2 cellular contexts compared by ENCODE assay signal in genomic region chr4:14627038-14627437, GRCh38.
A peak's percentile ranks its signal among the peaks of the same experiment; 100 is the strongest.
TF ChIP-seq lines count a peak whose summit lies in the region.

No MANE protein-coding gene starts in this region.

TF ChIP-seq in SK-N-SH, 30 proteins besides CTCF, POLR2A, EP300 and RAD21 (continued from another document):
- TF ChIP-seq ZBTB33 (IDR thresholded peaks at IDR 0.05; ENCODE audit: borderline replicate concordance, low read depth) (no peak), GATA2 (CRISPR knock-in tag; IDR thresholded peaks at IDR 0.05) (peak; percentile 89), NFIC (IDR thresholded peaks at IDR 0.05; ENCODE audit: borderline replicate concordance) (no peak)

TF ChIP-seq in SK-N-SH treated with all-trans-retinoic acid at 6 μM for 48 hours, 23 proteins besides CTCF, POLR2A, EP300 and RAD21 (continued from another document):
- TF ChIP-seq TSHZ2 (CRISPR knock-in tag; IDR thresholded peaks at IDR 0.05) = no peak
